In the genomic region with DNA sequence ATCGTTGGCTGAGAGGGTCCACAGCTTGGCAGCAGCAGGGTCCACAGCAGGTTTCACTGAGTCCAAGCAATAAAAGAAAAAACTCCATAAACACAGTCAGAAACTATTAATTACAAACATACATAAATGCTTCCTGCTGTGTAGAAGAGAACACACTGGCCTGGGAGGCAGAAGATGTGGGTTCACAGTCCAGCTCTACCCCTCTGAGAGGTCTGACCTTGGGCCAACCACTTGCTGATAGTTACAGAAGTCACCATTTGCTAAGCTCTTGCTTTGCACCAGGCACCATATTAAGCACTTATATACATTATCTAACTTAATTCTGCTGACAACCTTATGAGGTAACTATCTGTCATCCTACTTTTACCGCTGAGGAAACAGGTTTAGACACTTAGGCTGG, we compare ENCODE assay signal across 27 cellular contexts. TPM values are rescaled to one million over a fixed set of nuclear protein-coding genes. Genes with fewer than 3 reads are reported as not detected.
"Had no signal": no experiment of that assay in that cellular context is flagged by ENCODE, and none has a peak within 500 bp of the region (broad histone marks: within the 10 kb centered on the region; RNA-seq: fewer than 3 reads in every experiment).

No MANE protein-coding gene starts in this region.

- H3K4me3 Mint-ChIP-seq: activated CD8-positive, alpha-beta memory T cell treated with anti-CD3 and anti-CD28 coated beads, Interleukin-2, amount 10 ng/mL, durations not matched to agents 7 days and 5 days; activated T-cell treated with anti-CD3 and anti-CD28 coated beads, Interleukin-2, amount 50 U/mL, for 4 hours; brain; effector memory CD8-positive, alpha-beta T cell; neural progenitor cell; stimulated activated effector memory CD8-positive, alpha-beta T cell treated with anti-CD3 and anti-CD28 coated beads, Interleukin-12 subunit alpha, Interleukin-12 subunit beta, amount 100 ng/mL, for 72 hours had no signal

- H3K27me3 ChIP-seq: foreskin keratinocyte, neural progenitor cell, testis, upper lobe of left lung had no signal

- H3K27ac ChIP-seq: foreskin keratinocyte, neural progenitor cell, prostate gland, testis, upper lobe of left lung, VCaP had no signal

- H3K27ac Mint-ChIP-seq: activated CD8-positive, alpha-beta memory T cell treated with anti-CD3 and anti-CD28 coated beads, Interleukin-2, amount 10 ng/mL, durations not matched to agents 7 days and 5 days; brain; effector memory CD8-positive, alpha-beta T cell; neural progenitor cell had no signal

- H3K9me3 ChIP-seq: prostate gland, testis, upper lobe of left lung had no signal

- DNase-seq: activated CD4-positive, alpha-beta T cell treated with anti-CD3 and anti-CD28 coated beads for 1 hour; activated CD4-positive, alpha-beta T cell treated with anti-CD3 and anti-CD28 coated beads, Interleukin-2, amount 50 U/mL, for 48 hours; activated CD8-positive, alpha-beta memory T cell treated with anti-CD3 and anti-CD28 coated beads, Interleukin-2, amount 10 ng/mL, durations not matched to agents 7 days and 5 days; activated T-cell treated with anti-CD3 and anti-CD28 coated beads, Interleukin-2, amount 50 U/mL, for 4 hours; anterior cingulate cortex; caudate nucleus; effector memory CD8-positive, alpha-beta T cell; foreskin keratinocyte; glutamatergic neuron; hypothalamus; islet precursor cell; midbrain; right cardiac atrium; stimulated activated CD4-positive, alpha-beta T cell treated with anti-CD3 and anti-CD28 coated beads, Interleukin-4, amount 100 ng/mL, for 1 hour; T-helper 2 cell; testis; upper lobe of left lung had no signal

- H3K9me3 Mint-ChIP-seq: activated T-cell treated with anti-CD3 and anti-CD28 coated beads, Interleukin-2, amount 50 U/mL, for 4 hours; brain; effector memory CD8-positive, alpha-beta T cell; neural progenitor cell; stimulated activated effector memory CD8-positive, alpha-beta T cell treated with anti-CD3 and anti-CD28 coated beads, Interleukin-12 subunit alpha, Interleukin-12 subunit beta, amount 100 ng/mL, for 72 hours had no signal

- H3K4me1 Mint-ChIP-seq: activated CD8-positive, alpha-beta memory T cell treated with anti-CD3 and anti-CD28 coated beads, Interleukin-2, amount 10 ng/mL, durations not matched to agents 7 days and 5 days; brain; neural progenitor cell; stimulated activated effector memory CD8-positive, alpha-beta T cell treated with anti-CD3 and anti-CD28 coated beads, Interleukin-12 subunit alpha, Interleukin-12 subunit beta, amount 100 ng/mL, for 72 hours had no signal

- H3K27me3 Mint-ChIP-seq: activated CD8-positive, alpha-beta memory T cell treated with anti-CD3 and anti-CD28 coated beads, Interleukin-2, amount 10 ng/mL, durations not matched to agents 7 days and 5 days; effector memory CD8-positive, alpha-beta T cell had no signal

- ATAC-seq: activated CD8-positive, alpha-beta memory T cell treated with anti-CD3 and anti-CD28 coated beads, Interleukin-2, amount 10 ng/mL, durations not matched to agents 7 days and 5 days; activated T-cell treated with anti-CD3 and anti-CD28 coated beads, Interleukin-2, amount 50 U/mL, for 4 hours; effector memory CD8-positive, alpha-beta T cell; foreskin keratinocyte; right cardiac atrium; stimulated activated effector memory CD8-positive, alpha-beta T cell treated with anti-CD3 and anti-CD28 coated beads, Interleukin-12 subunit alpha, Interleukin-12 subunit beta, amount 100 ng/mL, for 72 hours had no signal

RNA-seq across cellular contexts. Expression of a gene that starts 27.9 kb away (rescaled TPM):
- total RNA-seq: dermis microvascular lymphatic vessel endothelial cell, fibroblast of lung, foreskin keratinocyte, lung microvascular endothelial cell, osteoblast, prostate gland, right cardiac atrium, smooth muscle cell had no signal
